In the genomic region with DNA sequence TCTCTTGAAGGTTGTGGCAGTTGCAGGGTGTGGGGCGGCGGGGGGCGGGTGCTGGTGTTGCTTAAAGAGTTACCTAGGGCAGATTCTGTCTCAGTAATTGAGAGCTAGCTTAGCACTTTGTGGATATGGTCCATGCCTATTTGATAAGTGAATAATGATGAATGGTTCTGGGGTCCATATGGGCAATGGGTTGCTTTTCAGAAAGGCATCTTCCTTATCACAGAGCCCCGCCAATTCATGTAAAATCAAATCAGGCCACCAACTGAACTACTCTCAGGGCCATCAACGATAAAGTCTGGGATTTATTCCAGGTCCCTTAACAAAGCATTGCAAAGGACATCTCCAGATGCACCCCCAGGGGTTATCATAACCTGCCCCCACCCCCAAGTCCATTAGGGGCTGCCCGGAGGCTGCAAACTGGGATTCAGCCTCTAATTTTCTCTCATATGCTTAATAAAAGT, we compare ENCODE assay signal across 22 cellular contexts.
"Had no signal": no experiment of that assay in that cellular context is flagged by ENCODE, and none has a peak within 500 bp of the region (broad histone marks: within the 10 kb centered on the region; RNA-seq: fewer than 3 reads in every experiment).

No MANE protein-coding gene starts in this region.

- H3K79me2 ChIP-seq: parathyroid adenoma had no signal

- H3K27me3 ChIP-seq: right lobe of liver, thyroid gland, uterus had no signal

- H3K4me3 ChIP-seq: dorsolateral prefrontal cortex, heart left ventricle, left lung, lower lobe of right lung, prostate gland, right lobe of liver, suprapubic skin, thyroid gland, upper lobe of left lung, uterus had no signal

- H3K27ac ChIP-seq: dorsolateral prefrontal cortex, heart left ventricle, left lung, lower lobe of right lung, parathyroid adenoma, prostate gland, right lobe of liver, suprapubic skin, thyroid gland, upper lobe of left lung, uterus had no signal

- H3K9me3 ChIP-seq: heart left ventricle, left lung, lower lobe of right lung, prostate gland, right lobe of liver, suprapubic skin, thyroid gland, upper lobe of left lung, uterus had no signal

- H3K9me3 Mint-ChIP-seq: memory B cell; stimulated activated effector memory CD8-positive, alpha-beta T cell treated with anti-CD3 and anti-CD28 coated beads, Interleukin-12 subunit alpha, Interleukin-12 subunit beta, amount 100 ng/mL, for 72 hours had no signal

- H3K4me1 ChIP-seq: prostate gland had no signal

- DNase-seq: cortex of kidney; dorsolateral prefrontal cortex; effector CD8-positive, alpha-beta T cell; heart left ventricle; hypothalamus; islet precursor cell; left lung; lower lobe of right lung; naive B cell; occipital lobe; right lobe of liver; stimulated activated CD4-positive, alpha-beta T cell treated with anti-CD3 and anti-CD28 coated beads, Interleukin-4, amount 100 ng/mL, for 1 hour; stimulated activated CD8-positive, alpha-beta memory T cell treated with anti-CD3 and anti-CD28 coated beads, Interleukin-4, amount 100 ng/mL, for 48 hours; stimulated activated naive CD8-positive, alpha-beta T cell treated with anti-CD3 and anti-CD28 coated beads, Interleukin-15, Interleukin-2, amounts not matched to agents 100 U/mL and 50 U/mL, for 24 hours; thyroid gland; upper lobe of left lung; uterus had no signal

- ATAC-seq: heart left ventricle, left lung, lower lobe of right lung, right lobe of liver had no signal

- H3K9ac ChIP-seq: parathyroid adenoma had no signal

- H3K27ac Mint-ChIP-seq: memory B cell; naive B cell; stimulated activated effector memory CD8-positive, alpha-beta T cell treated with anti-CD3 and anti-CD28 coated beads, Interleukin-12 subunit alpha, Interleukin-12 subunit beta, amount 100 ng/mL, for 72 hours had no signal

- H3K36me3 ChIP-seq: heart left ventricle, left lung, lower lobe of right lung, prostate gland, right lobe of liver, suprapubic skin, thyroid gland, upper lobe of left lung, uterus had no signal

- H3K36me3 Mint-ChIP-seq: memory B cell; naive B cell; stimulated activated effector memory CD8-positive, alpha-beta T cell treated with anti-CD3 and anti-CD28 coated beads, Interleukin-12 subunit alpha, Interleukin-12 subunit beta, amount 100 ng/mL, for 72 hours had no signal

- H2AFZ ChIP-seq: parathyroid adenoma had no signal
